ENCODE assay signal across 8 cellular contexts in genomic region chr9:131402738-131403492, GRCh38. TPM values are rescaled to one million over a fixed set of nuclear protein-coding genes. Genes with fewer than 3 reads are reported as not detected.
DNase-seq lines count a peak whose midpoint lies in the region; ATAC-seq and TF ChIP-seq lines count a peak whose summit lies in the region.

No MANE protein-coding gene starts in this region.

- TF ChIP-seq POLR2A in uterus (IDR thresholded peaks at IDR 0.05): peak; percentile 17 to 48

- H3K9me3 ChIP-seq in SJSA1 (replicated peaks) (no peaks in the 10 kb centered on the region), mucosa of rectum (ENCODE audit: control insufficient read depth in 2 of 2, low read length in 2 of 2) (no peaks in the 10 kb centered on the region), uterus (no peaks in the 10 kb centered on the region)

- peak; percentile 39 to 61 for DNase-seq in NCI-H2081 (lab: John Stamatoyannopoulos, UW)
- no peak for DNase-seq in NCI-H2081 treated with DMSO at 0.1 percent for 48 hours (lab: John Stamatoyannopoulos, UW)
- peak; percentile 61 to 80 for DNase-seq in SJSA1 (ENCODE audit: low read depth in 1 of 2, low spot score in 2 of 2)
- no peak for DNase-seq in epithelial cell of prostate (ENCODE audit: low read depth, low spot score)
- DNase-seq in uterus: peak; percentile 85 to 88
- no peak for DNase-seq in KG1 (lab: John Stamatoyannopoulos, UW)

- no peak overlapping the region for H3K9ac ChIP-seq in mucosa of rectum (ENCODE audit: low read depth in 1 of 2, low read length in 2 of 2)

- intact Hi-C loops in uterus (cut with DNase I; ENCODE audit: low total_unique reads): no loop called here

- no peak for ATAC-seq in HG03469 (IDR thresholded peaks at IDR 0.05; ENCODE audit: unreplicated experiment)

- no peak for TF ChIP-seq CTCF in uterus (IDR thresholded peaks at IDR 0.05)

- H3K4me1 ChIP-seq in SJSA1 (replicated peaks) (peaks cover 66% of the 10 kb centered on the region), mucosa of rectum (ENCODE audit: control insufficient read depth in 2 of 2, insufficient read depth in 2 of 2, low read length in 2 of 2) (peaks cover 43 to 51% of the 10 kb centered on the region in 2 donors), uterus (peaks cover 37 to 55% of the 10 kb centered on the region in 2 donors)

- H3K4me3 ChIP-seq in SJSA1 (no peak overlapping the region), mucosa of rectum (ENCODE audit: low read length in 2 of 2) (peak overlapping the region; percentile 6 to 56), uterus (peak overlapping the region in 1 of 2 donors; percentile 2)

- H3K27me3 ChIP-seq in SJSA1 (replicated peaks) (no peaks in the 10 kb centered on the region), mucosa of rectum (ENCODE audit: control insufficient read depth in 2 of 2, insufficient read depth in 2 of 2, low read length in 2 of 2) (no peaks in the 10 kb centered on the region), uterus (no peaks in the 10 kb centered on the region)

- H3K27ac ChIP-seq in SJSA1: 0 out of 2 replicates have a peak overlapping the region, but pooled peaks have one; percentile 13
- H3K27ac ChIP-seq in epithelial cell of prostate: peak overlapping the region; percentile 62
- H3K27ac ChIP-seq in mucosa of rectum (ENCODE audit: low read depth in 2 of 2, low read length in 2 of 2): peak overlapping the region; percentile 59 to 61
- peak overlapping the region; percentile 42 to 67 for H3K27ac ChIP-seq in uterus

- peaks cover 10% of the 10 kb centered on the region for H3K36me3 ChIP-seq in SJSA1
- H3K36me3 ChIP-seq in mucosa of rectum (ENCODE audit: control insufficient read depth in 2 of 2, insufficient read depth in 2 of 2, low read length in 2 of 2): no peaks in the 10 kb centered on the region
- no peaks in the 10 kb centered on the region for H3K36me3 ChIP-seq in uterus

RNA-seq across cellular contexts. Expression of gene PRRC2B, which starts 9.0 kb away (rescaled TPM):
- 38.4 and 41.1 TPM in 2 replicates for total RNA-seq in SJSA1 (2014; rRNA removed; shearing (Covaris generic))
- 100 to 1,000 TPM in 3 of 4 donors, 10 to 100 TPM in 1; 81.5 to 297 (median 133) TPM for total RNA-seq in uterus

Comparison
In these comparisons a context has a peak if more than half of its experiments do, and no peak if none do; other contexts are left out.
1. DNase-seq: peak in NCI-H2081 (2 of 2), SJSA1 (2 of 2) and uterus (2 of 2); none in NCI-H2081 treated with DMSO at 0.1 percent for 48 hours (single experiment), epithelial cell of prostate (single experiment) and KG1 (single experiment).
2. Peak in every context shown above with its lines, with median percentiles within 50 percentile points of each other: H3K27ac ChIP-seq.